ENCODE assay signal across 1 cellular context in the genomic region with DNA sequence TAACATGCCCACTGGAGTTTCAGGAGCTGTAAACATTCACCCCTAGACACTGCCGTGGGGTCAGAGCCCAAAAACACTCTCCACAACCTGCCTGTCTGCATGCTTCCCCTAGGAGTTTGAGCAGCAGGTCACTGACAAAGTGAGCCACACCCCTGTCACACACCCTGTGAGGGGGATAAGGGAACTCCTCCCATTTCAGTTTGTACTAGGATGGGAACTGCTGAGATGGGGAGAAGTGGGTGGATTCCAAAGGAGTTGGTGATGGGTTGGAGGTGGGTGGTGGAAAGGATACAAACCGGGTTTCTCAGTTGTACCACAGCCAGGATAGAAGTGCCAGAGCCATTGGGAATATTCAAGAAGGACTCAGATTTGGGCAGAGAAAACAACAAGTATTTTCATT.
TF ChIP-seq lines count a peak whose summit lies in the region.

No MANE protein-coding gene starts in this region.

TF ChIP-seq in K562, 482 proteins besides CTCF, POLR2A, EP300 and RAD21 (continued from another document):
- TF ChIP-seq, protein P1, sequence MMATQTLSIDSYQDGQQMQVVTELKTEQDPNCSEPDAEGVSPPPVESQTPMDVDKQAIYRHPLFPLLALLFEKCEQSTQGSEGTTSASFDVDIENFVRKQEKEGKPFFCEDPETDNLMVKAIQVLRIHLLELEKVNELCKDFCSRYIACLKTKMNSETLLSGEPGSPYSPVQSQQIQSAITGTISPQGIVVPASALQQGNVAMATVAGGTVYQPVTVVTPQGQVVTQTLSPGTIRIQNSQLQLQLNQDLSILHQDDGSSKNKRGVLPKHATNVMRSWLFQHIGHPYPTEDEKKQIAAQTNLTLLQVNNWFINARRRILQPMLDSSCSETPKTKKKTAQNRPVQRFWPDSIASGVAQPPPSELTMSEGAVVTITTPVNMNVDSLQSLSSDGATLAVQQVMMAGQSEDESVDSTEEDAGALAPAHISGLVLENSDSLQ (IDR thresholded peaks at IDR 0.05): peak; percentile 30; the same call in 1 of the 2 replicates
